28 cellular contexts compared by ENCODE assay signal in genomic region chr12:57471-57980, GRCh38. TPM values are rescaled to one million over a fixed set of nuclear protein-coding genes. Genes with fewer than 3 reads are reported as not detected.
DNase-seq lines count a peak whose midpoint lies in the region; ATAC-seq, FAIRE-seq and TF ChIP-seq lines count a peak whose summit lies in the region.
"Had no signal": no experiment of that assay in that cellular context is flagged by ENCODE, and none has a peak within 500 bp of the region (broad histone marks: within the 10 kb centered on the region; RNA-seq: fewer than 3 reads in every experiment).

No MANE protein-coding gene starts in this region.

- intact Hi-C loops in K562 (cut with micrococcal nuclease), result no loop called here

- peak overlapping the region; percentile 60; the same call in 1 of the 2 replicates for H3K4me2 ChIP-seq in K562 (ENCODE audit: insufficient read depth, low read length)
- H3K4me2 ChIP-seq: BLaER1 had no signal

- FAIRE-seq in K562 (lab: Jason Lieb, UNC), result no peak
- FAIRE-seq: A204.1, GM18507 had no signal

- DNase-seq in GM03348 (ENCODE audit: low spot score) (peak; percentile 1), H7 (peak; percentile 8), K562 (ENCODE audit: extremely low read depth in 1 of 4, low spot score in 3 of 4) (no peak), mesothelial cell of epicardium (ENCODE audit: low spot score in 2 of 2, unreplicated experiment in 2 of 2) (no peak), NCI-H2171 treated with DMSO at 0.1 percent for 48 hours (lab: John Stamatoyannopoulos, UW) (no peak), HPDE6-E6E7 (ENCODE audit: extremely low spot score) (no peak)
- DNase-seq in activated T-cell treated with anti-CD3 and anti-CD28 coated beads, Interleukin-2, amount 50 U/mL, for 1 hour, result no peak
- DNase-seq: CD4-positive, CD25-positive, alpha-beta regulatory T cell; DMS153; GM23248; HCEC 1CT; MV-4-11; NCI-H1105; NCI-H1436 treated with DMSO at 0.1 percent for 48 hours; NCI-H1930; NCI-H2107; NCI-H446 treated with DMSO at 0.1 percent for 48 hours; NCI-H526 treated with DMSO at 0.1 percent for 48 hours; SHP77 treated with DMSO at 0.1 percent for 48 hours had no signal

- peak overlapping the region; percentile 94 for H3K27ac Mint-ChIP-seq in mesothelial cell of epicardium
- H3K27ac Mint-ChIP-seq: CD4-positive, CD25-positive, alpha-beta regulatory T cell had no signal

- POLR2A ChIA-PET in K562 (lab: Yijun Ruan, JAX), result no interaction called here

- H3K9me1 ChIP-seq in K562 (ENCODE audit: control insufficient read depth, insufficient read depth, low read length), result no peaks in the 10 kb centered on the region

- no peak for TF ChIP-seq EP300 in K562 (IDR thresholded peaks at IDR 0.05; ENCODE audit: low read length)

- CTCF ChIA-PET in K562 (lab: Yijun Ruan, JAX; ENCODE audit: low intra/inter-chr PET ratio), result no interaction called here

- peaks cover 29% of the 10 kb centered on the region for H3K9me3 Mint-ChIP-seq in mesothelial cell of epicardium

- no peaks in the 10 kb centered on the region for H3K79me2 ChIP-seq in K562 (ENCODE audit: control insufficient read depth, insufficient read depth, low read length)

- H3K36me3 ChIP-seq in H7 (replicated peaks; ENCODE audit: control insufficient read depth, insufficient read depth, low read length) (no peaks in the 10 kb centered on the region), K562 (ENCODE audit: control insufficient read depth, insufficient read depth, low read length) (no peaks in the 10 kb centered on the region)
- H3K36me3 ChIP-seq: BLaER1 had no signal

- TF ChIP-seq POLR2A in K562 (conservative IDR thresholded peaks at IDR 0.05), result no peak

- ATAC-seq in K562 (no peak), HG03469 (IDR thresholded peaks at IDR 0.05; ENCODE audit: unreplicated experiment) (no peak)
- ATAC-seq: Panc1 had no signal

- H3K27me3 Mint-ChIP-seq in mesothelial cell of epicardium (ENCODE audit: low read depth), result peaks cover 56% of the 10 kb centered on the region

- no peaks in the 10 kb centered on the region for H4K20me1 ChIP-seq in K562 (replicated peaks; ENCODE audit: control insufficient read depth, insufficient read depth, low read length)
- H4K20me1 ChIP-seq: BLaER1 had no signal

- peaks cover 5% of the 10 kb centered on the region for H3K36me3 Mint-ChIP-seq in mesothelial cell of epicardium
- H3K36me3 Mint-ChIP-seq: CD4-positive, CD25-positive, alpha-beta regulatory T cell had no signal

- no peaks in the 10 kb centered on the region for H3K9me3 ChIP-seq in K562 (replicated peaks; ENCODE audit: control insufficient read depth, insufficient read depth, low read depth, low read length)

- peak overlapping the region; percentile 97 for H2AFZ ChIP-seq in K562 (ENCODE audit: low read depth, low read length)
- H2AFZ ChIP-seq: GM23248 had no signal

- H3K27ac ChIP-seq in K562 (ENCODE audit: extremely low read depth, low read depth, low read length), result peak overlapping the region; percentile 62; the same call in 1 of the 3 replicates
- H3K27ac ChIP-seq: BLaER1, GM23248, HL-60 had no signal

- H3K4me3 Mint-ChIP-seq in mesothelial cell of epicardium, result no peak overlapping the region
- H3K4me3 Mint-ChIP-seq: CD4-positive, CD25-positive, alpha-beta regulatory T cell had no signal

- 35% methylated on average over 7 of the region's 7 CpGs for WGBS in K562 (ENCODE audit: insufficient coverage, low coverage, missing lambda C conversion rate)

- no peak for TF ChIP-seq RAD21 in K562 (CRISPR knock-in tag; conservative IDR thresholded peaks at IDR 0.05 in 1 of 2, IDR thresholded peaks at IDR 0.05 in 1 of 2)

- peaks cover 8 to 15% of the 10 kb centered on the region in 2 experiments; a peak in 3 of 5 replicates for H3K4me1 ChIP-seq in K562 (replicated peaks in 1 of 2; ENCODE audit: control insufficient read depth in 2 of 2, insufficient read depth in 2 of 2, low read length in 2 of 2)
- H3K4me1 ChIP-seq: BLaER1 had no signal

- H3K27me3 ChIP-seq in H7 (ENCODE audit: control insufficient read depth, insufficient read depth, low read length) (peaks cover 4% of the 10 kb centered on the region; the same call in 1 of the 2 replicates), K562 (ENCODE audit: control insufficient read depth in 2 of 2, insufficient read depth in 2 of 2, low read length in 2 of 2) (no peaks in the 10 kb centered on the region; a peak in 1 of 5 replicates)
- H3K27me3 ChIP-seq: BLaER1 had no signal

- peaks cover 23% of the 10 kb centered on the region for H3K4me1 Mint-ChIP-seq in mesothelial cell of epicardium
- H3K4me1 Mint-ChIP-seq: CD4-positive, CD25-positive, alpha-beta regulatory T cell had no signal

- TF ChIP-seq CTCF in K562 (IDR thresholded peaks at IDR 0.05 in 2 of 3, conservative IDR thresholded peaks at IDR 0.05 in 1 of 3; ENCODE audit: insufficient read depth in 2 of 3, low read depth in 1 of 3, low read length in 3 of 3) (no peak), mesothelial cell of epicardium (IDR thresholded peaks at IDR 0.05; ENCODE audit: unreplicated experiment) (no peak)

- in situ Hi-C loops in K562 (cut with MboI), result no loop called here

- H3K4me3 ChIP-seq in H7 (ENCODE audit: insufficient read depth, low read depth, low read length) (no peak overlapping the region), K562 (no peak overlapping the region)
- H3K4me3 ChIP-seq: BLaER1, GM23248 had no signal

- no TSS peak for BruUV-seq in K562 (replicated peaks; lab: Mats Ljungman, UMichigan)

- no peak overlapping the region for H3K9ac ChIP-seq in K562 (ENCODE audit: insufficient read depth in 1 of 2, low read depth in 2 of 2, low read length in 2 of 2)
- H3K9ac ChIP-seq: BLaER1, GM23248 had no signal

TF ChIP-seq in K562, 482 proteins besides CTCF, POLR2A, EP300 and RAD21 (continues in another document):
- TF ChIP-seq HDAC8 (tag; IDR thresholded peaks at IDR 0.05), result no peak
- TF ChIP-seq KAT2B (IDR thresholded peaks at IDR 0.05; ENCODE audit: low read depth, low read length), result no peak
- TF ChIP-seq SMAD1 (IDR thresholded peaks at IDR 0.05; ENCODE audit: low read depth, low read length, partially characterized antibody), result no peak
- no peak for TF ChIP-seq BRD9 (IDR thresholded peaks at IDR 0.05; ENCODE audit: low read depth, partially characterized antibody)
- TF ChIP-seq STAT5A (IDR thresholded peaks at IDR 0.05; ENCODE audit: borderline replicate concordance, low read length), result no peak
- TF ChIP-seq E2F8 (IDR thresholded peaks at IDR 0.05; ENCODE audit: low read depth, partially characterized antibody), result no peak

RNA-seq across cellular contexts. Expression of gene IQSEC3, which starts 9.0 kb away (rescaled TPM):
- 0.45 and 0.81 TPM in 2 replicates for total RNA-seq in H7 (2014; rRNA removed; shearing (Covaris generic))
- total RNA-seq in K562 (2011; cell fraction: chromatin; rRNA removed; ENCODE audit: low replicate concordance), result 0.25 and 0.62 TPM in 2 replicates
- total RNA-seq in K562 (2011; cell fraction: nucleolus; rRNA removed), result 0.39 and 0.50 TPM in 2 replicates
- 0.23 and 0.37 TPM in 2 replicates for total RNA-seq in K562 (2011; cell fraction: nucleoplasm; rRNA removed)
- 0.04 and 0.14 TPM in 2 replicates for total RNA-seq in K562 (2014; rRNA removed)
- not detected in 2 replicates for total RNA-seq in K562 (2014; rRNA removed; fragmentation: Illumina TruSeq; extraction: Trizol)
- total RNA-seq in K562 (2015; rRNA removed; fragmentation: Illumina TruSeq; extraction: Trizol), result under 0.01 and 0.04 TPM in 2 replicates
- 0.07 and 0.11 TPM in 2 replicates for total RNA-seq in K562 (2021)
- polyA plus RNA-seq in K562 (2011; rRNA removed), result 0.11 and 0.25 TPM in 2 replicates
- polyA plus RNA-seq in K562 (2011; cell fraction: cytosol; rRNA removed), result 0.04 and 0.24 TPM in 2 replicates
- polyA plus RNA-seq in K562 (2011; cell fraction: nucleus; rRNA removed), result 0.63 and 1.0 TPM in 2 replicates
- 0.09 and 0.14 TPM in 2 replicates for polyA plus RNA-seq in K562 (2012)
- 0.04 TPM in 1 of 2 replicates, not detected in the other for polyA plus RNA-seq in K562 (2014; fragmentation: Illumina TruSeq; extraction: Trizol)
- polyA plus RNA-seq in K562 (2014; fragmentation: Nextera tagmentation; extraction: Ambion mirVana), result not detected
- 0.04 and 0.15 TPM in 2 replicates for polyA plus RNA-seq in K562 (2014; rRNA removed)
- 0.07 TPM in 1 of 2 replicates, not detected in the other for polyA minus RNA-seq in K562 (2011; rRNA and poly(A)+ RNA removed)
- polyA minus RNA-seq in K562 (2011; cell fraction: cytosol; rRNA and poly(A)+ RNA removed), result 0.38 TPM in 1 of 2 replicates, not detected in the other
- 0.40 and 0.56 TPM in 2 replicates for polyA minus RNA-seq in K562 (2011; cell fraction: nucleus; rRNA and poly(A)+ RNA removed)
- 7.4 to 8.8 TPM (median 8.5 TPM) in 3 replicates for total RNA-seq in mesothelial cell of epicardium
- total RNA-seq: GM23248, HT-29, LHCN-M2, MCF 10A had no signal
- polyA plus RNA-seq: GM23248 had no signal

Comparison
In these comparisons a context has a peak if more than half of its experiments do, and no peak if none do; other contexts are left out.
1. DNase-seq: peak in GM03348 (single experiment) and H7 (single experiment); none in K562 (0 of 4), mesothelial cell of epicardium (0 of 2), activated T-cell treated with anti-CD3 and anti-CD28 coated beads, Interleukin-2, amount 50 U/mL, for 1 hour (single experiment), NCI-H2171 treated with DMSO at 0.1 percent for 48 hours (single experiment) and HPDE6-E6E7 (single experiment).